38 cellular contexts compared by ENCODE assay signal in genomic region chr6:170605860-170606259, GRCh38.
"Had no signal": no experiment of that assay in that cellular context is flagged by ENCODE, and none has a peak within 500 bp of the region (broad histone marks: within the 10 kb centered on the region; RNA-seq: fewer than 3 reads in every experiment).

No MANE protein-coding gene starts in this region.

- H3K9me3 ChIP-seq: adrenal gland, ascending aorta, body of pancreas, breast epithelium had no signal

- H3K27ac ChIP-seq: adrenal gland, ascending aorta, body of pancreas, brain microvascular endothelial cell, breast epithelium, cardiac muscle cell had no signal

- H3K4me3 Mint-ChIP-seq: activated naive CD4-positive, alpha-beta T cell treated with anti-CD3 and anti-CD28 coated beads for 36 hours; activated naive CD4-positive, alpha-beta T cell treated with anti-CD3 and anti-CD28 coated beads, Interleukin-2, amount 10 ng/mL, durations not matched to agents 7 days and 5 days; activated naive CD4-positive, alpha-beta T cell treated with anti-CD3 and anti-CD28 coated beads, Interleukin-2, amount 50 U/mL, for 24 hours; activated naive CD8-positive, alpha-beta T cell; activated naive CD8-positive, alpha-beta T cell treated with anti-CD3 and anti-CD28 coated beads for 36 hours; activated naive CD8-positive, alpha-beta T cell treated with anti-CD3 and anti-CD28 coated beads, Interleukin-2, amount 10 ng/mL, durations not matched to agents 7 days and 5 days; activated naive CD8-positive, alpha-beta T cell treated with anti-CD3 and anti-CD28 coated beads, Interleukin-2, amount 50 U/mL, for 24 hours; activated T-cell treated with anti-CD3 and anti-CD28 coated beads, Interleukin-2, amount 50 U/mL, for 4 hours; activated T-cell treated with anti-CD3 and anti-CD28 coated beads, Interleukin-2, amount 50 U/mL, for 72 hours; activated T-helper 1 cell treated with anti-CD3 and anti-CD28 coated beads, Interleukin-12 subunit alpha, Interleukin-12 subunit beta, Interleukin-2, Interleukin-4 antibody, amounts not matched to agents 30 ng/mL and 10 ng/mL and 1 ng/mL, durations not matched to agents 14 hours and 24 hours and 36 hours; activated T-helper 17 cell treated with anti-CD3 and anti-CD28 coated beads, Interleukin-2, amount 50 U/mL, for 72 hours; brain; central memory CD8-positive, alpha-beta T cell had no signal

- H3K9me3 Mint-ChIP-seq: activated naive CD4-positive, alpha-beta T cell treated with anti-CD3 and anti-CD28 coated beads for 36 hours; activated naive CD4-positive, alpha-beta T cell treated with anti-CD3 and anti-CD28 coated beads, Interleukin-2, amount 10 ng/mL, durations not matched to agents 7 days and 5 days; activated naive CD4-positive, alpha-beta T cell treated with anti-CD3 and anti-CD28 coated beads, Interleukin-2, amount 50 U/mL, for 24 hours; activated naive CD4-positive, alpha-beta T cell treated with anti-CD3 and anti-CD28 coated beads, Interleukin-2, amount 50 U/mL, for 72 hours; activated naive CD8-positive, alpha-beta T cell treated with anti-CD3 and anti-CD28 coated beads for 36 hours; activated naive CD8-positive, alpha-beta T cell treated with anti-CD3 and anti-CD28 coated beads, Interleukin-2, amount 10 ng/mL, durations not matched to agents 7 days and 5 days; activated naive CD8-positive, alpha-beta T cell treated with anti-CD3 and anti-CD28 coated beads, Interleukin-2, amount 50 U/mL, for 24 hours; activated T-cell treated with anti-CD3 and anti-CD28 coated beads, Interleukin-2, amount 50 U/mL, for 4 hours; activated T-cell treated with anti-CD3 and anti-CD28 coated beads, Interleukin-2, amount 50 U/mL, for 72 hours; activated T-helper 1 cell treated with anti-CD3 and anti-CD28 coated beads, Interleukin-12 subunit alpha, Interleukin-12 subunit beta, Interleukin-2, Interleukin-4 antibody, amounts not matched to agents 30 ng/mL and 10 ng/mL and 1 ng/mL, durations not matched to agents 14 hours and 24 hours and 36 hours; activated T-helper 17 cell treated with anti-CD3 and anti-CD28 coated beads, Interleukin-2, amount 50 U/mL, for 72 hours; activated T-helper 2 cell treated with anti-CD3 and anti-CD28 coated beads, Interferon-gamma antibody, Interleukin-2, Interleukin-4, amounts not matched to agents 10 μg/mL and 5 μg/mL and 100 μg/mL, durations not matched to agents 14 hours and 24 hours and 36 hours; central memory CD8-positive, alpha-beta T cell had no signal

- FAIRE-seq: astrocyte, bronchial epithelial cell had no signal

- H3K4me1 ChIP-seq: adrenal gland, ascending aorta, body of pancreas, breast epithelium had no signal

- H3K4me3 ChIP-seq: adrenal gland, ascending aorta, body of pancreas, breast epithelium, cardiac muscle cell had no signal

- H3K36me3 ChIP-seq: adrenal gland, ascending aorta, brain microvascular endothelial cell, breast epithelium, cardiac muscle cell had no signal

- DNase-seq: activated effector memory CD4-positive, alpha-beta T cell treated with anti-CD3 and anti-CD28 coated beads, Interleukin-2, amount 50 U/mL, for 16 hours; activated effector memory CD4-positive, alpha-beta T cell treated with Interleukin-2 at 50 U/mL for 16 hours; activated gamma-delta T cell; activated gamma-delta T cell treated with Interleukin-2 at 50 U/mL for 16 hours; activated naive CD4-positive, alpha-beta T cell; activated naive CD4-positive, alpha-beta T cell treated with anti-CD3 and anti-CD28 coated beads for 36 hours; activated naive CD4-positive, alpha-beta T cell treated with anti-CD3 and anti-CD28 coated beads, Interleukin-2, amount 10 ng/mL, durations not matched to agents 7 days and 5 days; activated naive CD4-positive, alpha-beta T cell treated with anti-CD3 and anti-CD28 coated beads, Interleukin-2, amount 50 U/mL, for 16 hours; activated naive CD4-positive, alpha-beta T cell treated with Interleukin-2 at 50 U/mL for 16 hours; activated naive CD8-positive, alpha-beta T cell treated with anti-CD3 and anti-CD28 coated beads for 36 hours; activated naive CD8-positive, alpha-beta T cell treated with anti-CD3 and anti-CD28 coated beads, Interleukin-2, amount 10 ng/mL, durations not matched to agents 7 days and 5 days; activated naive CD8-positive, alpha-beta T cell treated with anti-CD3 and anti-CD28 coated beads, Interleukin-2, amount 50 U/mL, for 24 hours; activated T-cell treated with anti-CD3 and anti-CD28 coated beads, Interleukin-2, amount 50 U/mL, for 4 hours; activated T-cell treated with anti-CD3 and anti-CD28 coated beads, Interleukin-2, amount 50 U/mL, for 48 hours; activated T-cell treated with anti-CD3 and anti-CD28 coated beads, Interleukin-2, amount 50 U/mL, for 72 hours; adrenal gland; amniotic stem cell; amygdala; anterior cingulate cortex; aorta; body of pancreas; brain microvascular endothelial cell; caudate nucleus; central memory CD4-positive, alpha-beta T cell; cerebellar nuclear complex had no signal

- H3K4me1 Mint-ChIP-seq: activated naive CD4-positive, alpha-beta T cell treated with anti-CD3 and anti-CD28 coated beads, Interleukin-2, amount 10 ng/mL, durations not matched to agents 7 days and 5 days; activated naive CD4-positive, alpha-beta T cell treated with anti-CD3 and anti-CD28 coated beads, Interleukin-2, amount 50 U/mL, for 24 hours; activated naive CD8-positive, alpha-beta T cell treated with anti-CD3 and anti-CD28 coated beads for 36 hours; activated naive CD8-positive, alpha-beta T cell treated with anti-CD3 and anti-CD28 coated beads, Interleukin-2, amount 10 ng/mL, durations not matched to agents 7 days and 5 days; activated naive CD8-positive, alpha-beta T cell treated with anti-CD3 and anti-CD28 coated beads, Interleukin-2, amount 50 U/mL, for 24 hours; activated T-helper 17 cell treated with anti-CD3 and anti-CD28 coated beads, Interleukin-2, amount 50 U/mL, for 72 hours; brain; central memory CD8-positive, alpha-beta T cell had no signal

- H3K27me3 ChIP-seq: ascending aorta, body of pancreas, brain microvascular endothelial cell had no signal

- ATAC-seq: activated naive CD4-positive, alpha-beta T cell treated with anti-CD3 and anti-CD28 coated beads, Interleukin-2, amount 50 U/mL, for 72 hours; activated naive CD8-positive, alpha-beta T cell treated with anti-CD3 and anti-CD28 coated beads, Interleukin-2, amount 50 U/mL, for 24 hours; activated T-cell treated with anti-CD3 and anti-CD28 coated beads, Interleukin-2, amount 50 U/mL, for 4 hours; activated T-cell treated with anti-CD3 and anti-CD28 coated beads, Interleukin-2, amount 50 U/mL, for 72 hours; activated T-helper 17 cell treated with anti-CD3 and anti-CD28 coated beads, Interleukin-2, amount 50 U/mL, for 72 hours; body of pancreas had no signal

- H3K27ac Mint-ChIP-seq: activated naive CD4-positive, alpha-beta T cell treated with anti-CD3 and anti-CD28 coated beads for 36 hours; activated naive CD4-positive, alpha-beta T cell treated with anti-CD3 and anti-CD28 coated beads, Interleukin-2, amount 10 ng/mL, durations not matched to agents 7 days and 5 days; activated naive CD4-positive, alpha-beta T cell treated with anti-CD3 and anti-CD28 coated beads, Interleukin-2, amount 50 U/mL, for 24 hours; activated naive CD4-positive, alpha-beta T cell treated with anti-CD3 and anti-CD28 coated beads, Interleukin-2, amount 50 U/mL, for 72 hours; activated naive CD8-positive, alpha-beta T cell; activated naive CD8-positive, alpha-beta T cell treated with anti-CD3 and anti-CD28 coated beads for 36 hours; activated naive CD8-positive, alpha-beta T cell treated with anti-CD3 and anti-CD28 coated beads, Interleukin-2, amount 10 ng/mL, durations not matched to agents 7 days and 5 days; activated naive CD8-positive, alpha-beta T cell treated with anti-CD3 and anti-CD28 coated beads, Interleukin-2, amount 50 U/mL, for 24 hours; activated T-cell treated with anti-CD3 and anti-CD28 coated beads, Interleukin-2, amount 50 U/mL, for 72 hours; activated T-helper 1 cell treated with anti-CD3 and anti-CD28 coated beads, Interleukin-12 subunit alpha, Interleukin-12 subunit beta, Interleukin-2, Interleukin-4 antibody, amounts not matched to agents 30 ng/mL and 10 ng/mL and 1 ng/mL, durations not matched to agents 14 hours and 24 hours and 36 hours; activated T-helper 17 cell treated with anti-CD3 and anti-CD28 coated beads, Interleukin-2, amount 50 U/mL, for 72 hours; activated T-helper 2 cell treated with anti-CD3 and anti-CD28 coated beads, Interferon-gamma antibody, Interleukin-2, Interleukin-4, amounts not matched to agents 10 μg/mL and 5 μg/mL and 100 μg/mL, durations not matched to agents 14 hours and 24 hours and 36 hours; brain had no signal

- H3K36me3 Mint-ChIP-seq: activated naive CD4-positive, alpha-beta T cell treated with anti-CD3 and anti-CD28 coated beads, Interleukin-2, amount 10 ng/mL, durations not matched to agents 7 days and 5 days; activated naive CD4-positive, alpha-beta T cell treated with anti-CD3 and anti-CD28 coated beads, Interleukin-2, amount 50 U/mL, for 24 hours; activated naive CD4-positive, alpha-beta T cell treated with anti-CD3 and anti-CD28 coated beads, Interleukin-2, amount 50 U/mL, for 72 hours; activated naive CD8-positive, alpha-beta T cell; activated naive CD8-positive, alpha-beta T cell treated with anti-CD3 and anti-CD28 coated beads for 36 hours; activated naive CD8-positive, alpha-beta T cell treated with anti-CD3 and anti-CD28 coated beads, Interleukin-2, amount 10 ng/mL, durations not matched to agents 7 days and 5 days; brain had no signal
